ENCODE assay signal across 8 cellular contexts in the genomic region with DNA sequence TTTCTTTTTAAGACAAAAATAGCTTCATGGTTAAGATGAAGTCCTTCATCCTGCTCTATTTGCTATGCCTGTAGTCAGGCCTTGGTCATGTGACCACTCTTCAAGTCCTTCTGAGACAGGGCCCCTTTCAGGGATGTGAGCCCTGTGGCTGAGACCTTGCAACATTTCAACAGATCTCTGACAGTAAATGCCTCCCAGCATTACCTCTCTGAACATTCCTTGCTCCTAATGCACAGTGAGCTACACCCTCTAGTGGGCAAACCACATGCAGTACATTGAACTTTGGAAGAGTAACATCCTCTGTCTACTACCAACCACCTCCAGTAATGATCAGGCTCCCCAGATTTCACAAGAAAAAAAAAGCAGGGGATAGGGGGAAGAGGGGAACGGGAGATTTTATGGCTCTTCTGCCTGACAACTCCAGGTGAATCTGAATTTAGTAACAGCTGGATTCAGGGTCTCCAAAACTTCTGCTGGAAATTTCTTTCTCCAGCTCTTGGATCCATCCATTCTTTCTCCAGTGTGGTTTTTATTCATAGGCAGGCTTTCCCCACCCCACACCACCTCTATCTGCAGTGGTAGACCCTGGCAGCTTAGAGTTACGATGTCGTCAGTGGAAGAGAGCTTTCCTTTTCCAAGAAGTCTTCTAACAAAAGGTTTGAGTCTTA. TPM values are rescaled to one million over a fixed set of nuclear protein-coding genes. Genes with fewer than 3 reads are reported as not detected.
DNase-seq lines count a peak whose midpoint lies in the region; ATAC-seq, FAIRE-seq and TF ChIP-seq lines count a peak whose summit lies in the region.

No MANE protein-coding gene starts in this region.

- FAIRE-seq in HTR-8/SVneo (lab: Jason Lieb, UNC) = no peak
- FAIRE-seq in RCC 7860 (lab: Jason Lieb, UNC) = no peak

- H3K9ac ChIP-seq in colonic mucosa (ENCODE audit: low read depth in 2 of 2, low read length in 2 of 2) = no peak overlapping the region

- H3K4me1 ChIP-seq in colonic mucosa (no peaks in the 10 kb centered on the region), right lobe of liver (no peaks in the 10 kb centered on the region)

- H3K36me3 ChIP-seq in colonic mucosa (no peaks in the 10 kb centered on the region), right lobe of liver (no peaks in the 10 kb centered on the region)

- H3K4me3 ChIP-seq in colonic mucosa (no peak overlapping the region), right lobe of liver (no peak overlapping the region)

- H3K4me1 Mint-ChIP-seq in activated T-helper 1 cell treated with anti-CD3 and anti-CD28 coated beads, Interleukin-12 subunit alpha, Interleukin-12 subunit beta, Interleukin-2, Interleukin-4 antibody, amounts not matched to agents 30 ng/mL and 10 ng/mL and 1 ng/mL, durations not matched to agents 14 hours and 24 hours and 36 hours (ENCODE audit: low read depth) = peaks cover 7% of the 10 kb centered on the region

- H3K36me3 Mint-ChIP-seq in activated T-helper 1 cell treated with anti-CD3 and anti-CD28 coated beads, Interleukin-12 subunit alpha, Interleukin-12 subunit beta, Interleukin-2, Interleukin-4 antibody, amounts not matched to agents 30 ng/mL and 10 ng/mL and 1 ng/mL, durations not matched to agents 14 hours and 24 hours and 36 hours (ENCODE audit: low read depth) = peaks cover 10% of the 10 kb centered on the region

- peak; percentile 7 for DNase-seq in activated gamma-delta T cell treated with Interleukin-2 at 50 U/mL for 16 hours
- no peak for DNase-seq in activated gamma-delta T cell (lab: John Stamatoyannopoulos, UW)
- peak; percentile 21 for DNase-seq in HTR-8/SVneo (ENCODE audit: insufficient read length, low spot score)
- peak; percentile 31 for DNase-seq in RCC 7860 (ENCODE audit: low spot score)
- peak; percentile 52 for DNase-seq in colonic mucosa
- DNase-seq in right lobe of liver = peak in 1 of 3 donors; percentile 55
- DNase-seq in activated T-helper 1 cell treated with anti-CD3 and anti-CD28 coated beads, Interleukin-12 subunit alpha, Interleukin-12 subunit beta, Interleukin-2, Interleukin-4 antibody, amounts not matched to agents 30 ng/mL and 10 ng/mL and 1 ng/mL, durations not matched to agents 14 hours and 24 hours and 36 hours (ENCODE audit: low spot score) = no peak

- no peak overlapping the region for H3K27ac Mint-ChIP-seq in activated T-helper 1 cell treated with anti-CD3 and anti-CD28 coated beads, Interleukin-12 subunit alpha, Interleukin-12 subunit beta, Interleukin-2, Interleukin-4 antibody, amounts not matched to agents 30 ng/mL and 10 ng/mL and 1 ng/mL, durations not matched to agents 14 hours and 24 hours and 36 hours

- no peak overlapping the region for H3K4me3 Mint-ChIP-seq in activated T-helper 1 cell treated with anti-CD3 and anti-CD28 coated beads, Interleukin-12 subunit alpha, Interleukin-12 subunit beta, Interleukin-2, Interleukin-4 antibody, amounts not matched to agents 30 ng/mL and 10 ng/mL and 1 ng/mL, durations not matched to agents 14 hours and 24 hours and 36 hours

- TF ChIP-seq CTCF in colonic mucosa (IDR thresholded peaks at IDR 0.05) = peak; percentile 75
- peak; percentile 77 to 82 (median 80) for TF ChIP-seq CTCF in right lobe of liver (IDR thresholded peaks at IDR 0.05)

- H3K27me3 Mint-ChIP-seq in activated T-helper 1 cell treated with anti-CD3 and anti-CD28 coated beads, Interleukin-12 subunit alpha, Interleukin-12 subunit beta, Interleukin-2, Interleukin-4 antibody, amounts not matched to agents 30 ng/mL and 10 ng/mL and 1 ng/mL, durations not matched to agents 14 hours and 24 hours and 36 hours (ENCODE audit: insufficient read depth) = no peaks in the 10 kb centered on the region

- no peak overlapping the region for H3K27ac ChIP-seq in colonic mucosa
- H3K27ac ChIP-seq in right lobe of liver = no peak overlapping the region

- H3K9me3 ChIP-seq in colonic mucosa (no peaks in the 10 kb centered on the region), right lobe of liver (no peaks in the 10 kb centered on the region)

- no peak for TF ChIP-seq POLR2A in right lobe of liver (IDR thresholded peaks at IDR 0.05)

- WGBS in right lobe of liver (ENCODE audit: insufficient coverage, low coverage, low lambda C conversion rate, missing lambda C conversion rate) = 54% methylated on average over 3 of the region's 3 CpGs

- ATAC-seq in GM21717 (IDR thresholded peaks at IDR 0.05; ENCODE audit: unreplicated experiment) (peak; percentile 92), right lobe of liver (peak; percentile 99 to 100 (median 99))

- H3K27me3 ChIP-seq in colonic mucosa (no peaks in the 10 kb centered on the region), right lobe of liver (no peaks in the 10 kb centered on the region)

- intact Hi-C loops in colonic mucosa (cut with DNase I) = loop anchor here (10.0 kb wide), 1 partner anchor 200 kb away; no protein-coding TSS in a partner anchor
- intact Hi-C loops in right lobe of liver (cut with DNase I) = no loop called here
- intact Hi-C loops in activated T-helper 1 cell treated with anti-CD3 and anti-CD28 coated beads, Interleukin-12 subunit alpha, Interleukin-12 subunit beta, Interleukin-2, Interleukin-4 antibody, amounts not matched to agents 30 ng/mL and 10 ng/mL and 1 ng/mL, durations not matched to agents 14 hours and 24 hours and 36 hours (cut with micrococcal nuclease) = loop anchor here (1.0 to 10.0 kb wide), 3 partner anchors 196 to 490 kb away; no protein-coding TSS in a partner anchor

- H3K9me3 Mint-ChIP-seq in activated T-helper 1 cell treated with anti-CD3 and anti-CD28 coated beads, Interleukin-12 subunit alpha, Interleukin-12 subunit beta, Interleukin-2, Interleukin-4 antibody, amounts not matched to agents 30 ng/mL and 10 ng/mL and 1 ng/mL, durations not matched to agents 14 hours and 24 hours and 36 hours = peaks cover 19% of the 10 kb centered on the region

RNA-seq across cellular contexts. Expression of a gene that starts 8.9 kb away (rescaled TPM):
- total RNA-seq in colonic mucosa (10 to 100 TPM; 38.2 to 45.1 TPM), right lobe of liver (10 to 100 TPM; 21.1 to 34.9 (median 23.6) TPM)
- 64.3 and 80.3 TPM in 2 replicates for total RNA-seq in activated T-helper 1 cell treated with anti-CD3 and anti-CD28 coated beads, Interleukin-12 subunit alpha, Interleukin-12 subunit beta, Interleukin-2, Interleukin-4 antibody, amounts not matched to agents 30 ng/mL and 10 ng/mL and 1 ng/mL, durations not matched to agents 14 hours and 24 hours and 36 hours

RNA-seq across cellular contexts. Expression of a gene that starts 39.5 kb away (rescaled TPM):
- total RNA-seq in colonic mucosa (not detected), right lobe of liver (not detected)
- not detected in 2 replicates for total RNA-seq in activated T-helper 1 cell treated with anti-CD3 and anti-CD28 coated beads, Interleukin-12 subunit alpha, Interleukin-12 subunit beta, Interleukin-2, Interleukin-4 antibody, amounts not matched to agents 30 ng/mL and 10 ng/mL and 1 ng/mL, durations not matched to agents 14 hours and 24 hours and 36 hours

Comparison
In these comparisons a context has a peak if more than half of its experiments do, and no peak if none do; other contexts are left out.
1. DNase-seq: peak in activated gamma-delta T cell treated with Interleukin-2 at 50 U/mL for 16 hours (single experiment), HTR-8/SVneo (single experiment), RCC 7860 (single experiment) and colonic mucosa (single experiment); none in activated gamma-delta T cell (single experiment) and activated T-helper 1 cell treated with anti-CD3 and anti-CD28 coated beads, Interleukin-12 subunit alpha, Interleukin-12 subunit beta, Interleukin-2, Interleukin-4 antibody, amounts not matched to agents 30 ng/mL and 10 ng/mL and 1 ng/mL, durations not matched to agents 14 hours and 24 hours and 36 hours (single experiment).
2. intact Hi-C loops: an anchor here in colonic mucosa (10.0 kb wide) and activated T-helper 1 cell treated with anti-CD3 and anti-CD28 coated beads, Interleukin-12 subunit alpha, Interleukin-12 subunit beta, Interleukin-2, Interleukin-4 antibody, amounts not matched to agents 30 ng/mL and 10 ng/mL and 1 ng/mL, durations not matched to agents 14 hours and 24 hours and 36 hours (1.0 to 10.0 kb wide); none called in right lobe of liver.